Comparison of ENCODE assay signal across 23 cellular contexts in the genomic region with DNA sequence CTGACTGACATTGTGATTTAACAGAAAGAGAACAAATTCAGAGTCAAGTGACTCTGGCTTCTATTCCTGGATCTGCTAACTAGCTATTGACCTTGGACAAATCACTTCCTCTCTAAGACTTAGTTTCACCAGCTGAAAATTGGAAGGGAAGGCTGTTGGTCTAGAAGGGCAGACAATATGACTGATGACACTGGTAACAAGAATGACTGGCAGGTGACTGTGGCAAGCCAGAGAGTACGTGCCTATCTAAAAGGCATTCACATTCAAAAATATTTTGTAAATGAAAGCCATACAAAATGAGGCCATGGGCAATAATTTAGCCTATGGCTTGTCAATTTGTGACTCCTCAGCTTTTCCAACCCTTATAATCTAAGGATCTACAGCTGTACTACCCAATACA. TPM values are rescaled to one million over a fixed set of nuclear protein-coding genes. Genes with fewer than 3 reads are reported as not detected.
"Had no signal": no experiment of that assay in that cellular context is flagged by ENCODE, and none has a peak within 500 bp of the region (broad histone marks: within the 10 kb centered on the region; RNA-seq: fewer than 3 reads in every experiment).

No MANE protein-coding gene starts in this region.

- H3K27ac Mint-ChIP-seq: activated CD4-positive, alpha-beta memory T cell treated with anti-CD3 and anti-CD28 coated beads, Interleukin-2, amount 10 ng/mL, durations not matched to agents 7 days and 5 days; activated CD4-positive, alpha-beta T cell treated with anti-CD3 and anti-CD28 coated beads for 36 hours; activated CD8-positive, alpha-beta memory T cell treated with anti-CD3 and anti-CD28 coated beads, Interleukin-2, amount 10 ng/mL, durations not matched to agents 7 days and 5 days; activated naive CD8-positive, alpha-beta T cell treated with anti-CD3 and anti-CD28 coated beads for 36 hours; activated T-helper 17 cell treated with anti-CD3 and anti-CD28 coated beads, Interleukin-2, amount 50 U/mL, for 72 hours; effector memory CD8-positive, alpha-beta T cell; mesothelial cell of epicardium; nephron; WTC11 had no signal

- H3K4me1 Mint-ChIP-seq: activated CD4-positive, alpha-beta memory T cell treated with anti-CD3 and anti-CD28 coated beads, Interleukin-2, amount 10 ng/mL, durations not matched to agents 7 days and 5 days; activated CD4-positive, alpha-beta T cell treated with anti-CD3 and anti-CD28 coated beads for 36 hours; activated naive CD8-positive, alpha-beta T cell treated with anti-CD3 and anti-CD28 coated beads for 36 hours; mesothelial cell of epicardium; WTC11 had no signal

- H3K9me3 Mint-ChIP-seq: activated CD4-positive, alpha-beta memory T cell treated with anti-CD3 and anti-CD28 coated beads, Interleukin-2, amount 10 ng/mL, durations not matched to agents 7 days and 5 days; activated naive CD8-positive, alpha-beta T cell treated with anti-CD3 and anti-CD28 coated beads for 36 hours; activated T-helper 17 cell treated with anti-CD3 and anti-CD28 coated beads, Interleukin-2, amount 50 U/mL, for 72 hours; effector memory CD8-positive, alpha-beta T cell; mesothelial cell of epicardium; nephron; WTC11 had no signal

- H3K4me3 Mint-ChIP-seq: activated CD4-positive, alpha-beta memory T cell treated with anti-CD3 and anti-CD28 coated beads, Interleukin-2, amount 10 ng/mL, durations not matched to agents 7 days and 5 days; activated CD4-positive, alpha-beta T cell treated with anti-CD3 and anti-CD28 coated beads for 36 hours; activated CD8-positive, alpha-beta memory T cell treated with anti-CD3 and anti-CD28 coated beads, Interleukin-2, amount 10 ng/mL, durations not matched to agents 7 days and 5 days; activated naive CD8-positive, alpha-beta T cell treated with anti-CD3 and anti-CD28 coated beads for 36 hours; activated T-helper 17 cell treated with anti-CD3 and anti-CD28 coated beads, Interleukin-2, amount 50 U/mL, for 72 hours; effector memory CD8-positive, alpha-beta T cell; mesothelial cell of epicardium; nephron; WTC11 had no signal

- DNase-seq: activated CD4-positive, alpha-beta memory T cell treated with anti-CD3 and anti-CD28 coated beads, Interleukin-2, amount 10 ng/mL, durations not matched to agents 7 days and 5 days; activated CD4-positive, alpha-beta T cell treated with anti-CD3 and anti-CD28 coated beads for 36 hours; activated CD8-positive, alpha-beta memory T cell treated with anti-CD3 and anti-CD28 coated beads, Interleukin-2, amount 10 ng/mL, durations not matched to agents 7 days and 5 days; activated naive CD4-positive, alpha-beta T cell; activated naive CD8-positive, alpha-beta T cell treated with anti-CD3 and anti-CD28 coated beads for 36 hours; activated T-cell treated with anti-CD3 and anti-CD28 coated beads, Interleukin-2, amount 50 U/mL, for 1 hour; amygdala; body of pancreas; effector memory CD8-positive, alpha-beta T cell; hypothalamus; retina; stimulated activated CD4-positive, alpha-beta T cell treated with anti-CD3 and anti-CD28 coated beads, Interleukin-12 subunit alpha, Interleukin-12 subunit beta, amount 100 ng/mL, for 4 hours; stimulated activated CD4-positive, alpha-beta T cell treated with anti-CD3 and anti-CD28 coated beads, Interleukin-1b, Interleukin-23, amount 100 ng/mL, for 48 hours; stimulated activated CD8-positive, alpha-beta memory T cell treated with anti-CD3 and anti-CD28 coated beads, Interleukin-4, amount 100 ng/mL, for 48 hours; stimulated activated naive CD4-positive, alpha-beta T cell had no signal

- H3K27me3 Mint-ChIP-seq: activated CD4-positive, alpha-beta memory T cell treated with anti-CD3 and anti-CD28 coated beads, Interleukin-2, amount 10 ng/mL, durations not matched to agents 7 days and 5 days; activated CD4-positive, alpha-beta T cell treated with anti-CD3 and anti-CD28 coated beads for 36 hours; activated CD8-positive, alpha-beta memory T cell treated with anti-CD3 and anti-CD28 coated beads, Interleukin-2, amount 10 ng/mL, durations not matched to agents 7 days and 5 days; activated naive CD8-positive, alpha-beta T cell treated with anti-CD3 and anti-CD28 coated beads for 36 hours; activated T-helper 17 cell treated with anti-CD3 and anti-CD28 coated beads, Interleukin-2, amount 50 U/mL, for 72 hours; effector memory CD8-positive, alpha-beta T cell had no signal

- FAIRE-seq: frontal cortex, keratinocyte had no signal

RNA-seq across cellular contexts. Expression of a gene that starts 56.8 kb away (rescaled TPM):
- total RNA-seq: epithelial cell of proximal tubule, lung microvascular endothelial cell had no signal
